Comparison of ENCODE assay signal across 8 cellular contexts in genomic region chr12:40107803-40108620, GRCh38. TPM values are rescaled to one million over a fixed set of nuclear protein-coding genes. Genes with fewer than 3 reads are reported as not detected.
DNase-seq lines count a peak whose midpoint lies in the region; ATAC-seq, FAIRE-seq and TF ChIP-seq lines count a peak whose summit lies in the region.

No MANE protein-coding gene starts in this region.

- no peaks in the 10 kb centered on the region for H3K36me3 ChIP-seq in A673 (ENCODE audit: insufficient read depth, low read length, poor library complexity, severe bottlenecking)
- no peaks in the 10 kb centered on the region for H3K36me3 ChIP-seq in KMS-11 (ENCODE audit: insufficient read depth)
- H3K36me3 ChIP-seq in mucosa of descending colon (ENCODE audit: low read depth) = no peaks in the 10 kb centered on the region
- H3K36me3 ChIP-seq in vagina = no peaks in the 10 kb centered on the region

- peak overlapping the region; percentile 98; the same call in 1 of the 2 replicates for H3K4me2 ChIP-seq in KMS-11

- no TSS peak for BruUV-seq in A673 (replicated peaks; lab: Mats Ljungman, UMichigan)

- DNase-seq in A673 (ENCODE audit: low spot score) (no peak), mucosa of descending colon (peak in 2 of 3 donors; percentile 31 to 44), vagina (ENCODE audit: extremely low spot score in 2 of 2) (no peak), RCC 7860 (ENCODE audit: low spot score) (no peak)
- DNase-seq in activated T-helper 1 cell treated with anti-CD3 and anti-CD28 coated beads, Interleukin-12 subunit alpha, Interleukin-12 subunit beta, Interleukin-2, Interleukin-4 antibody, amounts not matched to agents 30 ng/mL and 10 ng/mL and 1 ng/mL, durations not matched to agents 14 hours and 24 hours and 36 hours (ENCODE audit: low spot score) = no peak

- H3K9me3 ChIP-seq in A673 (ENCODE audit: low read depth, low read length, poor library complexity, severe bottlenecking) (no peaks in the 10 kb centered on the region), mucosa of descending colon (no peaks in the 10 kb centered on the region), vagina (no peaks in the 10 kb centered on the region)

- H3K36me3 Mint-ChIP-seq in activated T-helper 1 cell treated with anti-CD3 and anti-CD28 coated beads, Interleukin-12 subunit alpha, Interleukin-12 subunit beta, Interleukin-2, Interleukin-4 antibody, amounts not matched to agents 30 ng/mL and 10 ng/mL and 1 ng/mL, durations not matched to agents 14 hours and 24 hours and 36 hours (ENCODE audit: low read depth) = no peaks in the 10 kb centered on the region

- no peak for FAIRE-seq in RCC 7860 (lab: Jason Lieb, UNC)

- H3K9me3 Mint-ChIP-seq in activated T-helper 1 cell treated with anti-CD3 and anti-CD28 coated beads, Interleukin-12 subunit alpha, Interleukin-12 subunit beta, Interleukin-2, Interleukin-4 antibody, amounts not matched to agents 30 ng/mL and 10 ng/mL and 1 ng/mL, durations not matched to agents 14 hours and 24 hours and 36 hours = peaks cover 6% of the 10 kb centered on the region

- CTCF ChIA-PET in A673 (lab: Charles Lee) = no interaction called here

- TF ChIP-seq POLR2A in vagina (IDR thresholded peaks at IDR 0.05) = no peak

- H3K9ac ChIP-seq in KMS-11 = no peak overlapping the region

- H3K27ac ChIP-seq in A673 (ENCODE audit: low read depth, low read length, poor library complexity, severe bottlenecking) (no peak overlapping the region), KMS-11 (no peak overlapping the region), vagina (no peak overlapping the region)

- H3K27ac Mint-ChIP-seq in activated T-helper 1 cell treated with anti-CD3 and anti-CD28 coated beads, Interleukin-12 subunit alpha, Interleukin-12 subunit beta, Interleukin-2, Interleukin-4 antibody, amounts not matched to agents 30 ng/mL and 10 ng/mL and 1 ng/mL, durations not matched to agents 14 hours and 24 hours and 36 hours = no peak overlapping the region

- TF ChIP-seq CTCF in A673 (conservative IDR thresholded peaks at IDR 0.05; ENCODE audit: low read depth, low read length) = no peak
- peak; percentile 46; the same call in 1 of the 2 replicates for TF ChIP-seq CTCF in KMS-11 (conservative IDR thresholded peaks at IDR 0.05; ENCODE audit: low read depth, low read length)
- TF ChIP-seq CTCF in mucosa of descending colon (IDR thresholded peaks at IDR 0.05) = no peak
- no peak for TF ChIP-seq CTCF in vagina (IDR thresholded peaks at IDR 0.05)

- peaks cover 30% of the 10 kb centered on the region for H3K4me1 Mint-ChIP-seq in activated T-helper 1 cell treated with anti-CD3 and anti-CD28 coated beads, Interleukin-12 subunit alpha, Interleukin-12 subunit beta, Interleukin-2, Interleukin-4 antibody, amounts not matched to agents 30 ng/mL and 10 ng/mL and 1 ng/mL, durations not matched to agents 14 hours and 24 hours and 36 hours (ENCODE audit: low read depth)

- peaks cover 43% of the 10 kb centered on the region for H3K27me3 Mint-ChIP-seq in activated T-helper 1 cell treated with anti-CD3 and anti-CD28 coated beads, Interleukin-12 subunit alpha, Interleukin-12 subunit beta, Interleukin-2, Interleukin-4 antibody, amounts not matched to agents 30 ng/mL and 10 ng/mL and 1 ng/mL, durations not matched to agents 14 hours and 24 hours and 36 hours (ENCODE audit: insufficient read depth)

- ATAC-seq in mucosa of descending colon (no peak), GM19397 (IDR thresholded peaks at IDR 0.05; ENCODE audit: unreplicated experiment) (no peak), GM18511 (IDR thresholded peaks at IDR 0.05; ENCODE audit: unreplicated experiment) (no peak)

- H3K4me1 ChIP-seq in A673 (ENCODE audit: insufficient read depth, low read length, poor library complexity, severe bottlenecking) (peaks cover 12% of the 10 kb centered on the region), KMS-11 (ENCODE audit: low read depth, poor library complexity, severe bottlenecking) (peaks cover 9% of the 10 kb centered on the region), mucosa of descending colon (ENCODE audit: low read depth) (peaks cover 22% of the 10 kb centered on the region), vagina (peaks cover 25% of the 10 kb centered on the region)

- POLR2A ChIA-PET in A673 (lab: Charles Lee; ENCODE audit: low non-redundant PET) = no interaction called here

- H3K4me3 Mint-ChIP-seq in activated T-helper 1 cell treated with anti-CD3 and anti-CD28 coated beads, Interleukin-12 subunit alpha, Interleukin-12 subunit beta, Interleukin-2, Interleukin-4 antibody, amounts not matched to agents 30 ng/mL and 10 ng/mL and 1 ng/mL, durations not matched to agents 14 hours and 24 hours and 36 hours = peak overlapping the region; percentile 80

- H4K20me1 ChIP-seq in KMS-11 (ENCODE audit: insufficient read depth) = no peaks in the 10 kb centered on the region

- H3K27me3 ChIP-seq in A673 (replicated peaks; ENCODE audit: insufficient read depth, low read depth, low read length, poor library complexity) (no peaks in the 10 kb centered on the region), KMS-11 (ENCODE audit: insufficient read depth, low read depth) (no peaks in the 10 kb centered on the region), vagina (no peaks in the 10 kb centered on the region)

- H3K79me2 ChIP-seq in KMS-11 (ENCODE audit: insufficient read depth, low read depth) = no peaks in the 10 kb centered on the region

- intact Hi-C loops in A673 (cut with micrococcal nuclease; ENCODE audit: unreplicated experiment) (loop anchor here (1.0 to 5.0 kb wide), 4 partner anchors 97 to 521 kb away; no protein-coding TSS in a partner anchor), mucosa of descending colon (cut with DNase I, micrococcal nuclease) (loop anchor here (5.0 to 10.0 kb wide), 2 partner anchors 96 to 343 kb away; no protein-coding TSS in a partner anchor), vagina (cut with DNase I) (loop anchor here (5.0 to 10.0 kb wide), 3 partner anchors 96 to 1077 kb away; partner anchors contain the start of gene PDZRN4)
- intact Hi-C loops in activated T-helper 1 cell treated with anti-CD3 and anti-CD28 coated beads, Interleukin-12 subunit alpha, Interleukin-12 subunit beta, Interleukin-2, Interleukin-4 antibody, amounts not matched to agents 30 ng/mL and 10 ng/mL and 1 ng/mL, durations not matched to agents 14 hours and 24 hours and 36 hours (cut with micrococcal nuclease) = loop anchor here (1.0 to 10.0 kb wide), 11 partner anchors 9 to 1791 kb away; partner anchors contain the start of genes ALG10B and KIF21A

- H3K4me3 ChIP-seq in A673 (ENCODE audit: low read depth, low read length, poor library complexity, severe bottlenecking) (peak overlapping the region; percentile 33), KMS-11 (IDR thresholded peaks at IDR 0.05; ENCODE audit: insufficient read depth, low read depth, low read length) (no peak overlapping the region), mucosa of descending colon (no peak overlapping the region), vagina (peak overlapping the region in 1 of 2 donors; percentile 90)

- H2AFZ ChIP-seq in KMS-11 (ENCODE audit: low read depth) = peak overlapping the region; percentile 72; the same call in 1 of the 2 replicates

RNA-seq across cellular contexts. Expression of gene SLC2A13, which starts 2.1 kb away (rescaled TPM):
- total RNA-seq in A673 (2021) = 8.7 and 9.1 TPM in 2 replicates
- 2.5 and 2.6 TPM in 2 replicates for total RNA-seq in activated T-helper 1 cell treated with anti-CD3 and anti-CD28 coated beads, Interleukin-12 subunit alpha, Interleukin-12 subunit beta, Interleukin-2, Interleukin-4 antibody, amounts not matched to agents 30 ng/mL and 10 ng/mL and 1 ng/mL, durations not matched to agents 14 hours and 24 hours and 36 hours
- 10 to 100 TPM; 25.0 to 41.8 (median 34.1) TPM for total RNA-seq in mucosa of descending colon
- 17.4 TPM for total RNA-seq in vagina

Comparison
In these comparisons a context has a peak if more than half of its experiments do, and no peak if none do; other contexts are left out.
1. DNase-seq: peak in mucosa of descending colon (2 of 3); none in A673 (single experiment), activated T-helper 1 cell treated with anti-CD3 and anti-CD28 coated beads, Interleukin-12 subunit alpha, Interleukin-12 subunit beta, Interleukin-2, Interleukin-4 antibody, amounts not matched to agents 30 ng/mL and 10 ng/mL and 1 ng/mL, durations not matched to agents 14 hours and 24 hours and 36 hours (single experiment), vagina (0 of 2) and RCC 7860 (single experiment).